In genomic region chr3:14803101-14803980, GRCh38 we compare ENCODE assay signal across 12 cellular contexts. TPM values are rescaled to one million over a fixed set of nuclear protein-coding genes. Genes with fewer than 3 reads are reported as not detected.
DNase-seq lines count a peak whose midpoint lies in the region; ATAC-seq and TF ChIP-seq lines count a peak whose summit lies in the region.
"Had no signal": no experiment of that assay in that cellular context is flagged by ENCODE, and none has a peak within 500 bp of the region (broad histone marks: within the 10 kb centered on the region; RNA-seq: fewer than 3 reads in every experiment).

No MANE protein-coding gene starts in this region.

- H3K36me3 Mint-ChIP-seq in activated CD4-positive, alpha-beta T cell treated with anti-CD3 and anti-CD28 coated beads, Interleukin-2, amount 10 ng/mL, durations not matched to agents 7 days and 5 days (ENCODE audit: low read depth), result no peaks in the 10 kb centered on the region
- H3K36me3 Mint-ChIP-seq in activated T-helper 17 cell treated with anti-CD3 and anti-CD28 coated beads, Interleukin-2, amount 50 U/mL, for 72 hours (ENCODE audit: low read depth), result no peaks in the 10 kb centered on the region

- peaks cover 32% of the 10 kb centered on the region for H3K4me1 Mint-ChIP-seq in activated CD4-positive, alpha-beta T cell treated with anti-CD3 and anti-CD28 coated beads, Interleukin-2, amount 10 ng/mL, durations not matched to agents 7 days and 5 days
- H3K4me1 Mint-ChIP-seq in activated T-helper 17 cell treated with anti-CD3 and anti-CD28 coated beads, Interleukin-2, amount 50 U/mL, for 72 hours, result peaks cover 21% of the 10 kb centered on the region

- H3K27me3 Mint-ChIP-seq in activated CD4-positive, alpha-beta T cell treated with anti-CD3 and anti-CD28 coated beads, Interleukin-2, amount 10 ng/mL, durations not matched to agents 7 days and 5 days, result peaks cover 46% of the 10 kb centered on the region
- H3K27me3 Mint-ChIP-seq in activated T-helper 17 cell treated with anti-CD3 and anti-CD28 coated beads, Interleukin-2, amount 50 U/mL, for 72 hours, result peaks cover 30% of the 10 kb centered on the region

- no peak overlapping the region for H3K4me3 ChIP-seq in stomach smooth muscle (ENCODE audit: low read length in 2 of 2)
- no peak overlapping the region for H3K4me3 ChIP-seq in body of pancreas
- H3K4me3 ChIP-seq: tibial nerve had no signal

- H3K9me3 ChIP-seq in stomach smooth muscle (ENCODE audit: control insufficient read depth in 2 of 2, low read length in 2 of 2) (no peaks in the 10 kb centered on the region), body of pancreas (no peaks in the 10 kb centered on the region)
- H3K9me3 ChIP-seq: tibial nerve had no signal

- H3K27me3 ChIP-seq in stomach smooth muscle (ENCODE audit: control insufficient read depth in 1 of 2, insufficient read depth in 2 of 2, low read length in 2 of 2), result peaks cover 0 to 10% of the 10 kb centered on the region in 2 donors
- no peaks in the 10 kb centered on the region for H3K27me3 ChIP-seq in body of pancreas
- H3K27me3 ChIP-seq: tibial nerve had no signal

- peak overlapping the region; percentile 57 for H3K27ac Mint-ChIP-seq in activated CD4-positive, alpha-beta T cell treated with anti-CD3 and anti-CD28 coated beads, Interleukin-2, amount 10 ng/mL, durations not matched to agents 7 days and 5 days
- H3K27ac Mint-ChIP-seq in activated T-helper 17 cell treated with anti-CD3 and anti-CD28 coated beads, Interleukin-2, amount 50 U/mL, for 72 hours, result peak overlapping the region; percentile 79

- no peak overlapping the region for H3K9ac ChIP-seq in stomach smooth muscle (ENCODE audit: low read length in 2 of 2)

- TF ChIP-seq CTCF in body of pancreas (IDR thresholded peaks at IDR 0.05), result no peak

- CTCF ChIA-PET in activated CD4-positive, alpha-beta T cell treated with anti-CD3 and anti-CD28 coated beads, Interleukin-2, amount 10 ng/mL, durations not matched to agents 7 days and 5 days (lab: Charles Lee), result interaction anchor here (1.0 kb wide), 1 partner anchor 80 kb away, joined by 3 read pairs; no protein-coding TSS in a partner anchor

- no peak overlapping the region for H3K4me3 Mint-ChIP-seq in activated CD4-positive, alpha-beta T cell treated with anti-CD3 and anti-CD28 coated beads, Interleukin-2, amount 10 ng/mL, durations not matched to agents 7 days and 5 days
- no peak overlapping the region for H3K4me3 Mint-ChIP-seq in activated T-helper 17 cell treated with anti-CD3 and anti-CD28 coated beads, Interleukin-2, amount 50 U/mL, for 72 hours

- TF ChIP-seq POLR2A in body of pancreas (IDR thresholded peaks at IDR 0.05), result no peak

- intact Hi-C loops in body of pancreas (cut with DNase I), result no loop called here

- ATAC-seq in activated T-helper 17 cell treated with anti-CD3 and anti-CD28 coated beads, Interleukin-2, amount 50 U/mL, for 72 hours (replicated peaks), result peak; percentile 63
- no peak for ATAC-seq in body of pancreas

- 43 to 60% methylated on average over 13 of the region's 13 CpGs for WGBS in body of pancreas, 2 donors

- H3K27ac ChIP-seq in stomach smooth muscle (ENCODE audit: low read length), result peak overlapping the region; percentile 6
- no peak overlapping the region for H3K27ac ChIP-seq in body of pancreas
- H3K27ac ChIP-seq: epithelial cell of prostate had no signal

- peaks cover 7% of the 10 kb centered on the region for H3K4me1 ChIP-seq in stomach smooth muscle (ENCODE audit: control insufficient read depth, insufficient read depth, low read length)
- H3K4me1 ChIP-seq in body of pancreas, result no peaks in the 10 kb centered on the region

- no peaks in the 10 kb centered on the region for H3K9me3 Mint-ChIP-seq in activated CD4-positive, alpha-beta T cell treated with anti-CD3 and anti-CD28 coated beads, Interleukin-2, amount 10 ng/mL, durations not matched to agents 7 days and 5 days
- H3K9me3 Mint-ChIP-seq in activated T-helper 17 cell treated with anti-CD3 and anti-CD28 coated beads, Interleukin-2, amount 50 U/mL, for 72 hours, result no peaks in the 10 kb centered on the region

- DNase-seq in activated CD4-positive, alpha-beta T cell treated with anti-CD3 and anti-CD28 coated beads, Interleukin-2, amount 10 ng/mL, durations not matched to agents 7 days and 5 days, result no peak
- no peak for DNase-seq in activated CD4-positive, alpha-beta T cell treated with anti-CD3 and anti-CD28 coated beads for 4 hours
- DNase-seq in iris pigment epithelial cell (ENCODE audit: low read depth) (peak; percentile 19), cerebellum (ENCODE audit: low spot score) (no peak), body of pancreas (no peak), SHP77 (lab: John Stamatoyannopoulos, UW) (no peak)
- DNase-seq: activated gamma-delta T cell, NCI-H226 had no signal

- POLR2A ChIA-PET in activated CD4-positive, alpha-beta T cell treated with anti-CD3 and anti-CD28 coated beads, Interleukin-2, amount 10 ng/mL, durations not matched to agents 7 days and 5 days (lab: Charles Lee), result no interaction called here

- H3K36me3 ChIP-seq in stomach smooth muscle (ENCODE audit: control insufficient read depth in 2 of 2, insufficient read depth in 2 of 2, low read length in 2 of 2) (no peaks in the 10 kb centered on the region), body of pancreas (replicated peaks in 1 of 2; ENCODE audit: insufficient read depth in 1 of 2, low read depth in 2 of 2) (no peaks in the 10 kb centered on the region)
- H3K36me3 ChIP-seq: tibial nerve had no signal

RNA-seq across cellular contexts. Expression of gene FGD5, which starts 15.4 kb away (rescaled TPM):
- total RNA-seq in activated CD4-positive, alpha-beta T cell treated with anti-CD3 and anti-CD28 coated beads, Interleukin-2, amount 10 ng/mL, durations not matched to agents 7 days and 5 days, result under 1 TPM; 0.15 to 0.17 TPM
- total RNA-seq in activated T-helper 17 cell treated with anti-CD3 and anti-CD28 coated beads, Interleukin-2, amount 50 U/mL, for 72 hours, result under 1 TPM; 0.06 to 0.74 TPM
- 4.7 TPM for total RNA-seq in cerebellum
- total RNA-seq in body of pancreas, result 1 to 10 TPM; 4.9 to 7.8 TPM
